1 cellular context compared by ENCODE assay signal in the genomic region with DNA sequence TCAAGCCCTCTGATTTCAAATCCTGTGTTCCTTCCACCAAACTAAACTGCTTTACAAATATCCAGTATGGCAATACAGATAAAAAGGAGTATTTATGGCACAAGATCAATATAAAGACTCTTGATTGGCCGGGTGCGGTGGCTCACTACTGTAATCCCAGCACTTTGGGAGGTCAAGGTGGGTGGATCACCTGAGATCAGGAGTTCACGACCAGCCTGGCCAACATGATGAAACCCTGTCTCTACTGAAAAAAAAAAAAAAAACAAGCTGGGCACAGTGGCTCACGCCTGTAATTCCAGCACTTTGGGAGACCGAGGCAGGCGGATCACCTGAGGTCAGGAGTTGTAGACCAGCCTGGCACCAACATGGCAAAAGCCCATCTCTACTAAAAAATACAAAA.
A peak's percentile ranks its signal among the peaks of the same experiment; 100 is the strongest.
TF ChIP-seq lines count a peak whose summit lies in the region.

No MANE protein-coding gene starts in this region.

TF ChIP-seq in HepG2, 621 proteins besides CTCF, POLR2A, EP300 and RAD21:
- TF ChIP-seq, protein P1, sequence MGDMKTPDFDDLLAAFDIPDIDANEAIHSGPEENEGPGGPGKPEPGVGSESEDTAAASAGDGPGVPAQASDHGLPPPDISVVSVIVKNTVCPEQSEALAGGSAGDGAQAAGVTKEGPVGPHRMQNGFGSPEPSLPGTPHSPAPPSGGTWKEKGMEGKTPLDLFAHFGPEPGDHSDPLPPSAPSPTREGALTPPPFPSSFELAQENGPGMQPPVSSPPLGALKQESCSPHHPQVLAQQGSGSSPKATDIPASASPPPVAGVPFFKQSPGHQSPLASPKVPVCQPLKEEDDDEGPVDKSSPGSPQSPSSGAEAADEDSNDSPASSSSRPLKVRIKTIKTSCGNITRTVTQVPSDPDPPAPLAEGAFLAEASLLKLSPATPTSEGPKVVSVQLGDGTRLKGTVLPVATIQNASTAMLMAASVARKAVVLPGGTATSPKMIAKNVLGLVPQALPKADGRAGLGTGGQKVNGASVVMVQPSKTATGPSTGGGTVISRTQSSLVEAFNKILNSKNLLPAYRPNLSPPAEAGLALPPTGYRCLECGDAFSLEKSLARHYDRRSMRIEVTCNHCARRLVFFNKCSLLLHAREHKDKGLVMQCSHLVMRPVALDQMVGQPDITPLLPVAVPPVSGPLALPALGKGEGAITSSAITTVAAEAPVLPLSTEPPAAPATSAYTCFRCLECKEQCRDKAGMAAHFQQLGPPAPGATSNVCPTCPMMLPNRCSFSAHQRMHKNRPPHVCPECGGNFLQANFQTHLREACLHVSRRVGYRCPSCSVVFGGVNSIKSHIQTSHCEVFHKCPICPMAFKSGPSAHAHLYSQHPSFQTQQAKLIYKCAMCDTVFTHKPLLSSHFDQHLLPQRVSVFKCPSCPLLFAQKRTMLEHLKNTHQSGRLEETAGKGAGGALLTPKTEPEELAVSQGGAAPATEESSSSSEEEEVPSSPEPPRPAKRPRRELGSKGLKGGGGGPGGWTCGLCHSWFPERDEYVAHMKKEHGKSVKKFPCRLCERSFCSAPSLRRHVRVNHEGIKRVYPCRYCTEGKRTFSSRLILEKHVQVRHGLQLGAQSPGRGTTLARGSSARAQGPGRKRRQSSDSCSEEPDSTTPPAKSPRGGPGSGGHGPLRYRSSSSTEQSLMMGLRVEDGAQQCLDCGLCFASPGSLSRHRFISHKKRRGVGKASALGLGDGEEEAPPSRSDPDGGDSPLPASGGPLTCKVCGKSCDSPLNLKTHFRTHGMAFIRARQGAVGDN (CRISPR knock-in tag; IDR thresholded peaks at IDR 0.05): 0 out of 2 replicates have a peak, but pooled peaks have one; percentile 9
